In genomic region chr4:99624141-99624719, GRCh38 we compare ENCODE assay signal across 20 cellular contexts. TPM values are rescaled to one million over a fixed set of nuclear protein-coding genes. Genes with fewer than 3 reads are reported as not detected.
A peak's percentile ranks its signal among the peaks of the same experiment; 100 is the strongest.
DNase-seq lines count a peak whose midpoint lies in the region; ATAC-seq lines count a peak whose summit lies in the region.
"Had no signal": no experiment of that assay in that cellular context is flagged by ENCODE, and none has a peak within 500 bp of the region (broad histone marks: within the 10 kb centered on the region; RNA-seq: fewer than 3 reads in every experiment).

No MANE protein-coding gene starts in this region.

- no peaks in the 10 kb centered on the region for H3K36me3 Mint-ChIP-seq in activated CD8-positive, alpha-beta T cell treated with anti-CD3 and anti-CD28 coated beads, Interleukin-2, amount 10 ng/mL, durations not matched to agents 7 days and 5 days (ENCODE audit: low read depth)
- H3K36me3 Mint-ChIP-seq: CD14-positive monocyte, T-cell had no signal

- no peaks in the 10 kb centered on the region for H3K27me3 ChIP-seq in neuron (ENCODE audit: insufficient read depth, low read length)
- H3K27me3 ChIP-seq: ascending aorta had no signal

- peaks cover 8% of the 10 kb centered on the region for H3K4me1 Mint-ChIP-seq in activated CD8-positive, alpha-beta T cell treated with anti-CD3 and anti-CD28 coated beads, Interleukin-2, amount 10 ng/mL, durations not matched to agents 7 days and 5 days (ENCODE audit: low read depth)
- H3K4me1 Mint-ChIP-seq: CD14-positive monocyte, T-cell had no signal

- CTCF ChIA-PET in activated CD8-positive, alpha-beta T cell treated with anti-CD3 and anti-CD28 coated beads, Interleukin-2, amount 10 ng/mL, durations not matched to agents 7 days and 5 days (lab: Charles Lee) = no interaction called here

- peak; percentile 44 for ATAC-seq in activated CD8-positive, alpha-beta T cell treated with anti-CD3 and anti-CD28 coated beads, Interleukin-2, amount 10 ng/mL, durations not matched to agents 7 days and 5 days
- no peak for ATAC-seq in HG03159 (IDR thresholded peaks at IDR 0.05; ENCODE audit: unreplicated experiment)
- ATAC-seq: K562, Panc1, T-cell had no signal

- POLR2A ChIA-PET in activated CD8-positive, alpha-beta T cell treated with anti-CD3 and anti-CD28 coated beads, Interleukin-2, amount 10 ng/mL, durations not matched to agents 7 days and 5 days (lab: Charles Lee) = no interaction called here

- peaks cover 11% of the 10 kb centered on the region for H3K27me3 Mint-ChIP-seq in activated CD8-positive, alpha-beta T cell treated with anti-CD3 and anti-CD28 coated beads, Interleukin-2, amount 10 ng/mL, durations not matched to agents 7 days and 5 days (ENCODE audit: low read depth)

- no peak overlapping the region for H3K4me3 Mint-ChIP-seq in activated CD8-positive, alpha-beta T cell treated with anti-CD3 and anti-CD28 coated beads, Interleukin-2, amount 10 ng/mL, durations not matched to agents 7 days and 5 days
- H3K4me3 Mint-ChIP-seq: CD14-positive monocyte, T-cell had no signal

- H2AFZ ChIP-seq in neuron (ENCODE audit: low read depth, low read length) = peak overlapping the region; percentile 37

- peaks cover 12% of the 10 kb centered on the region for H3K4me1 ChIP-seq in neuron (ENCODE audit: insufficient read depth, low read length)
- H3K4me1 ChIP-seq: ascending aorta had no signal

- H3K9me3 ChIP-seq in neuron (ENCODE audit: low read length) = no peaks in the 10 kb centered on the region
- H3K9me3 ChIP-seq: ascending aorta had no signal

- DNase-seq in activated CD4-positive, alpha-beta T cell treated with anti-CD3 and anti-CD28 coated beads for 48 hours = peak; percentile 19
- no peak for DNase-seq in activated CD4-positive, alpha-beta T cell treated with anti-CD3 and anti-CD28 coated beads for 1 hour
- peak; percentile 11 for DNase-seq in H4 (ENCODE audit: low spot score)
- peak; percentile 24 for DNase-seq in activated CD8-positive, alpha-beta T cell treated with anti-CD3 and anti-CD28 coated beads, Interleukin-2, amount 10 ng/mL, durations not matched to agents 7 days and 5 days
- DNase-seq in NCI-H146 treated with DMSO at 0.1 percent for 48 hours (lab: John Stamatoyannopoulos, UW; ENCODE audit: unreplicated experiment) = no peak
- DNase-seq in Ammon's horn (ENCODE audit: low spot score) = no peak
- DNase-seq: 8988T; activated CD4-positive, CD25-positive, alpha-beta regulatory T cell; head of caudate nucleus; kidney; NCI-H146; NCI-H524 treated with DMSO at 0.1 percent for 48 hours; T-cell had no signal

- no peaks in the 10 kb centered on the region for H3K9me3 Mint-ChIP-seq in activated CD8-positive, alpha-beta T cell treated with anti-CD3 and anti-CD28 coated beads, Interleukin-2, amount 10 ng/mL, durations not matched to agents 7 days and 5 days (ENCODE audit: insufficient read depth)
- H3K9me3 Mint-ChIP-seq: activated T-helper 2 cell treated with anti-CD3 and anti-CD28 coated beads, Interferon-gamma antibody, Interleukin-2, Interleukin-4, amounts not matched to agents 10 μg/mL and 5 μg/mL and 100 μg/mL, durations not matched to agents 14 hours and 24 hours and 36 hours; T-cell had no signal

- no peak overlapping the region for H3K27ac Mint-ChIP-seq in activated CD8-positive, alpha-beta T cell treated with anti-CD3 and anti-CD28 coated beads, Interleukin-2, amount 10 ng/mL, durations not matched to agents 7 days and 5 days
- H3K27ac Mint-ChIP-seq: activated T-helper 2 cell treated with anti-CD3 and anti-CD28 coated beads, Interferon-gamma antibody, Interleukin-2, Interleukin-4, amounts not matched to agents 10 μg/mL and 5 μg/mL and 100 μg/mL, durations not matched to agents 14 hours and 24 hours and 36 hours; CD14-positive monocyte; T-cell had no signal

- no peaks in the 10 kb centered on the region for H3K36me3 ChIP-seq in neuron (ENCODE audit: insufficient read depth, low read length)
- H3K36me3 ChIP-seq: ascending aorta had no signal

- no peak overlapping the region for H3K4me3 ChIP-seq in neuron (ENCODE audit: low read length)
- H3K4me3 ChIP-seq: ascending aorta, K562 had no signal

RNA-seq across cellular contexts. Expression of gene C4orf54, which starts 33.4 kb away (rescaled TPM):
- total RNA-seq in H4 (2014; rRNA removed; shearing (Covaris generic)) = 0.04 TPM in 1 of 2 replicates, not detected in the other
- not detected for total RNA-seq in activated CD8-positive, alpha-beta T cell treated with anti-CD3 and anti-CD28 coated beads, Interleukin-2, amount 10 ng/mL, durations not matched to agents 7 days and 5 days
- total RNA-seq: activated T-helper 2 cell treated with anti-CD3 and anti-CD28 coated beads, Interferon-gamma antibody, Interleukin-2, Interleukin-4, amounts not matched to agents 10 μg/mL and 5 μg/mL and 100 μg/mL, durations not matched to agents 14 hours and 24 hours and 36 hours; ascending aorta; K562; T-cell had no signal

RNA-seq across cellular contexts. Expression of gene MTTP, which starts 49.6 kb away (rescaled TPM):
- total RNA-seq in H4 (2014; rRNA removed; shearing (Covaris generic)) = 0.23 and 0.31 TPM in 2 replicates
- under 1 TPM in 1 of 2 experiments, not detected in 1; 0.58 TPM for total RNA-seq in activated CD8-positive, alpha-beta T cell treated with anti-CD3 and anti-CD28 coated beads, Interleukin-2, amount 10 ng/mL, durations not matched to agents 7 days and 5 days
- total RNA-seq: activated T-helper 2 cell treated with anti-CD3 and anti-CD28 coated beads, Interferon-gamma antibody, Interleukin-2, Interleukin-4, amounts not matched to agents 10 μg/mL and 5 μg/mL and 100 μg/mL, durations not matched to agents 14 hours and 24 hours and 36 hours had no signal

Comparison
In these comparisons a context has a peak if more than half of its experiments do, and no peak if none do; other contexts are left out.
1. DNase-seq: peak in activated CD4-positive, alpha-beta T cell treated with anti-CD3 and anti-CD28 coated beads for 48 hours (single experiment), H4 (single experiment) and activated CD8-positive, alpha-beta T cell treated with anti-CD3 and anti-CD28 coated beads, Interleukin-2, amount 10 ng/mL, durations not matched to agents 7 days and 5 days (single experiment); none in activated CD4-positive, alpha-beta T cell treated with anti-CD3 and anti-CD28 coated beads for 1 hour (single experiment), NCI-H146 treated with DMSO at 0.1 percent for 48 hours (single experiment) and Ammon's horn (single experiment).